Comparison of ENCODE assay signal across 2 cellular contexts in genomic region chr9:16803648-16804047, GRCh38.
TF ChIP-seq lines count a peak whose summit lies in the region.

No MANE protein-coding gene starts in this region.

TF ChIP-seq in GM23338, 12 proteins besides CTCF, POLR2A, EP300 and RAD21:
- no peak for TF ChIP-seq ZNF331 (CRISPR knock-in tag; IDR thresholded peaks at IDR 0.05; ENCODE audit: low read depth)
- 0 out of 2 replicates have a peak, but pooled peaks have one; percentile 14 for TF ChIP-seq NANOG (IDR thresholded peaks at IDR 0.05; ENCODE audit: borderline replicate concordance)

TF ChIP-seq in H1, 55 proteins besides CTCF, POLR2A, EP300 and RAD21:
- TF ChIP-seq SP4 (IDR thresholded peaks at IDR 0.05; ENCODE audit: low read length) (no peak), SP2 (IDR thresholded peaks at IDR 0.05; ENCODE audit: low read length) (no peak), KDM1A (IDR thresholded peaks at IDR 0.05; ENCODE audit: borderline replicate concordance, low read length) (no peak), ZNF274 (IDR thresholded peaks at IDR 0.05; ENCODE audit: borderline replicate concordance, extremely low read depth, low read length) (no peak), NRF1 (IDR thresholded peaks at IDR 0.05; ENCODE audit: low read depth, low read length) (no peak), GABPA (IDR thresholded peaks at IDR 0.05; ENCODE audit: borderline replicate concordance, insufficient read depth, low read length) (no peak), POLR2AphosphoS5 (IDR thresholded peaks at IDR 0.05; ENCODE audit: low read depth, low read length) (no peak)
- TF ChIP-seq, protein P1, sequence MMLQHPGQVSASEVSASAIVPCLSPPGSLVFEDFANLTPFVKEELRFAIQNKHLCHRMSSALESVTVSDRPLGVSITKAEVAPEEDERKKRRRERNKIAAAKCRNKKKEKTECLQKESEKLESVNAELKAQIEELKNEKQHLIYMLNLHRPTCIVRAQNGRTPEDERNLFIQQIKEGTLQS (IDR thresholded peaks at IDR 0.05; ENCODE audit: insufficient read depth, low read depth, low read length) = no peak
